7 cellular contexts compared by ENCODE assay signal in the genomic region with DNA sequence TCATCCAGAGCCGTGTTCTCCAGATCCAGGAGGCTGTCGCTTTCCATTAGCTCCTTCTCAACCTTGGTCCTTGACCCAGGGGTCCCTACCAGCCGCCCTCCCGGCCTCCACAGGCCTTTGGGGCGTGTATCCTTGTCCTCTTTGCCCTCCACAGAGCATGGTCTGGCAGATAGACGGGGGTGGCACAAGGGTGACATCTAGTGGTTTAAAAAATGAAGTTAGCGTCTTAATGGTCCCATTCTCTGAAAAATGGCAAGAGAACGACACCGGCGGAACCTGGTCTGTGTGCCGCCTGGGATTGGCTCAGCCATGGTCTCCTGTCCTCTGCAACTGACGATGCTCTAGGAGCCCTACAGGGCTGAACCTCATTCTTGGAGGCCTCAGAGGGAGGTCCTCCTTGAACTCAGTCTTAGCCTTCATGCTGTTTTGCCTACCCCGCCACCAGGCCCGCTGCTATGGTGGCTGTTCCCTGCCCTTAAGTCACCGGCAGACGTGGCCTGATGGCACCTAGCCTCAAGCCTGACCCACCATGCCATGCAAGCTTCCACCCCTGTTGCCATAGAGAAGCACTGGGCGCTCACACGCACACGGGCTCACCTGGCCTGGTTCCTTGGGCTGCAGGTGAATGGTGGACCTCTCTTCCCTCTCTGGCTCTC.
DNase-seq lines count a peak whose midpoint lies in the region; ATAC-seq, FAIRE-seq and TF ChIP-seq lines count a peak whose summit lies in the region.

No MANE protein-coding gene starts in this region.

- H3K56ac ChIP-seq in IMR-90 (ENCODE audit: extremely low read depth, insufficient read depth, low read length) (no peak overlapping the region), H1 (replicated peaks; ENCODE audit: insufficient read length, low read depth, low read length) (no peak overlapping the region)

- H2BK20ac ChIP-seq in IMR-90 (ENCODE audit: low read depth, low read length), result no peak overlapping the region
- no peak overlapping the region for H2BK20ac ChIP-seq in H1 (ENCODE audit: low read length)

- no peaks in the 10 kb centered on the region for H3K9me1 ChIP-seq in IMR-90 (ENCODE audit: insufficient read depth, low read length)

- TF ChIP-seq POLR2A in IMR-90 (IDR thresholded peaks at IDR 0.05; ENCODE audit: low read depth, low read length) (no peak), H1 (IDR thresholded peaks at IDR 0.05; ENCODE audit: control extremely low read depth in 1 of 2, low read depth in 2 of 2, low read length in 2 of 2) (no peak)

- H4K5ac ChIP-seq in IMR-90 (ENCODE audit: low read depth, low read length) (no peak overlapping the region), H1 (ENCODE audit: insufficient read length, low read depth, low read length) (no peak overlapping the region)

- H3K18ac ChIP-seq in IMR-90 (ENCODE audit: low read depth, low read length), result no peak overlapping the region
- H3K18ac ChIP-seq in H1 (ENCODE audit: extremely low read depth, low read length), result no peak overlapping the region

- H4K8ac ChIP-seq in IMR-90 (ENCODE audit: low read depth in 2 of 2, low read length in 2 of 2) (no peak overlapping the region), H1 (ENCODE audit: extremely low read depth, insufficient read depth, low read length) (peak overlapping the region; percentile 23; the same call in 1 of the 2 replicates)

- H2AK5ac ChIP-seq in IMR-90 (ENCODE audit: low read depth, low read length), result no peak overlapping the region
- H2AK5ac ChIP-seq in H1 (ENCODE audit: low read depth, low read length), result no peak overlapping the region

- H3K4ac ChIP-seq in IMR-90 (ENCODE audit: low read depth, low read length) (no peak overlapping the region), H1 (replicated peaks; ENCODE audit: insufficient read length, low read depth, low read length) (no peak overlapping the region)

- H2BK5ac ChIP-seq in IMR-90 (ENCODE audit: low read depth, low read length, poor library complexity, severe bottlenecking) (no peak overlapping the region), H1 (ENCODE audit: low read depth, low read length) (no peak overlapping the region)

- H2BK120ac ChIP-seq in IMR-90 (ENCODE audit: low read depth, low read length) (no peak overlapping the region), H1 (replicated peaks; ENCODE audit: low read depth, low read length) (no peak overlapping the region)

- H3K9me3 ChIP-seq in IMR-90 (ENCODE audit: control insufficient read depth, insufficient read depth, low read length), result no peaks in the 10 kb centered on the region
- H3K9me3 ChIP-seq in H1 (ENCODE audit: insufficient read depth in 2 of 2, low read depth in 1 of 2, low read length in 1 of 2), result no peaks in the 10 kb centered on the region

- CTCF ChIA-PET in IMR-90 (lab: Yijun Ruan, JAX) (no interaction called here), H1 (lab: Charles Lee; ENCODE audit: partially characterized antibody) (interaction anchor here (0.6 to 1.7 kb wide), 17 partner anchors 9 to 934 kb away, joined by 3 to 11 read pairs (median 3); no protein-coding TSS in a partner anchor)

- H3K79me1 ChIP-seq in IMR-90 (ENCODE audit: low read depth in 1 of 2, low read length in 2 of 2) (no peaks in the 10 kb centered on the region), H1 (ENCODE audit: low read depth, low read length) (no peaks in the 10 kb centered on the region)

- H3K9ac ChIP-seq in IMR-90 (ENCODE audit: low read depth, low read length), result no peak overlapping the region
- no peak overlapping the region for H3K9ac ChIP-seq in H1 (replicated peaks in 1 of 4; ENCODE audit: extremely low read depth in 1 of 4, low read depth in 3 of 4, low read length in 3 of 4)

- H3K4me2 ChIP-seq in IMR-90 (ENCODE audit: low read depth, low read length), result no peak overlapping the region
- no peak overlapping the region for H3K4me2 ChIP-seq in H1 (ENCODE audit: insufficient read depth in 1 of 2, low read depth in 2 of 2, low read length in 2 of 2)

- H3K36me3 ChIP-seq in IMR-90 (ENCODE audit: control insufficient read depth, insufficient read depth, low read length), result no peaks in the 10 kb centered on the region
- H3K36me3 ChIP-seq in H1 (ENCODE audit: control insufficient read depth in 2 of 4, insufficient read depth in 4 of 4, low read length in 3 of 4), result no peaks in the 10 kb centered on the region

- BruUV-seq in IMR-90 (replicated peaks; lab: Mats Ljungman, UMichigan), result no TSS peak

- H4K20me1 ChIP-seq in IMR-90 (ENCODE audit: insufficient read depth, low read length) (no peaks in the 10 kb centered on the region), H1 (replicated peaks in 1 of 2; ENCODE audit: control insufficient read depth in 1 of 2, insufficient read depth in 2 of 2, low read length in 2 of 2) (peaks cover 0 to 2% of the 10 kb centered on the region in 2 experiments)

- H3K4me1 ChIP-seq in IMR-90 (ENCODE audit: control insufficient read depth, insufficient read depth, low read length) (no peaks in the 10 kb centered on the region), H1 (replicated peaks in 1 of 4; ENCODE audit: control insufficient read depth in 3 of 4, insufficient read depth in 4 of 4, low read length in 3 of 4) (no peaks in the 10 kb centered on the region)

- 15% methylated on average over 6 of the region's 19 CpGs; no CpG with 5 or more reads in 1 of the 2 experiments for WGBS in IMR-90 (ENCODE audit: extremely low coverage in 2 of 2, insufficient read length in 1 of 2), 2 experiments
- WGBS in H1 (ENCODE audit: extremely low coverage in 1 of 2, insufficient coverage in 1 of 2, insufficient read length in 1 of 2, insufficient replicate concordance in 2 of 2, low coverage in 1 of 2, low lambda C conversion rate in 2 of 2, missing lambda C conversion rate in 1 of 2), 2 experiments, result 56% methylated on average over 19 of the region's 19 CpGs; no CpG with 5 or more reads in 1 of the 2 experiments

- no peaks in the 10 kb centered on the region for H3K23me2 ChIP-seq in H1 (ENCODE audit: low read depth, low read length)

- H2BK15ac ChIP-seq in IMR-90 (ENCODE audit: low read depth, low read length) (no peak overlapping the region), H1 (ENCODE audit: low read length) (no peak overlapping the region; the same call in 1 of the 2 replicates)

- in situ Hi-C loops in G401 (cut with HindIII; ENCODE audit: low sequenced_read_pairs) (no loop called here), IMR-90 (cut with MboI; ENCODE audit: low sequenced_read_pairs) (loop anchor here (25.0 kb wide), 1 partner anchor 748 kb away; a partner anchor contains a TSS)

- DNase-seq in G401 (ENCODE audit: low spot score) (peak; percentile 26), IMR-90 (peak; percentile 9), OCI-M1 (lab: John Stamatoyannopoulos, UW) (peak; percentile 50), H1 (ENCODE audit: low read depth in 1 of 2, low spot score in 2 of 2) (peak in 1 of 2 experiments; percentile 66), myocyte (ENCODE audit: low read depth) (peak; percentile 26), midbrain (lab: John Stamatoyannopoulos, UW) (no peak)

- intact Hi-C loops in IMR-90 (cut with micrococcal nuclease), result loop anchor here (1.0 kb wide), 1 partner anchor 192 kb away; no protein-coding TSS in a partner anchor

- H2AFZ ChIP-seq in IMR-90 (replicated peaks; ENCODE audit: low read length, poor library complexity) (no peak overlapping the region), H1 (ENCODE audit: low read length) (peak overlapping the region; percentile 16; the same call in 1 of the 2 replicates)

- H4K91ac ChIP-seq in IMR-90 (ENCODE audit: insufficient read depth, low read depth, low read length) (no peak overlapping the region), H1 (replicated peaks; ENCODE audit: insufficient read length, low read length) (no peak overlapping the region)

- no peak overlapping the region for H2AK9ac ChIP-seq in IMR-90 (replicated peaks; ENCODE audit: low read depth, low read length, poor library complexity)

- H3K4me3 ChIP-seq in IMR-90 (ENCODE audit: insufficient read depth, low read depth, low read length), result no peak overlapping the region
- no peak overlapping the region for H3K4me3 ChIP-seq in H1 (ENCODE audit: extremely low read depth in 1 of 4, insufficient read depth in 2 of 4, low read depth in 3 of 4, low read length in 4 of 4)

- no peak overlapping the region for H3K23ac ChIP-seq in IMR-90 (ENCODE audit: low read depth, low read length)
- H3K23ac ChIP-seq in H1 (ENCODE audit: insufficient read length), result no peak overlapping the region

- dilution Hi-C loops in IMR-90 (cut with HindIII; ENCODE audit: low sequenced_read_pairs, unreplicated experiment), result no loop called here

- TF ChIP-seq CTCF in IMR-90 (conservative IDR thresholded peaks at IDR 0.05; ENCODE audit: low read depth, low read length) (peak; percentile 48), H1 (IDR thresholded peaks at IDR 0.05; ENCODE audit: control extremely low read depth in 1 of 3, insufficient read depth in 1 of 3, low read depth in 1 of 3, low read length in 3 of 3) (peak; percentile 22 to 80 (median 72))

- TF ChIP-seq RAD21 in IMR-90 (IDR thresholded peaks at IDR 0.05; ENCODE audit: low read length), result peak; percentile 50
- peak; percentile 88 to 91 for TF ChIP-seq RAD21 in H1 (IDR thresholded peaks at IDR 0.05 in 1 of 2, conservative IDR thresholded peaks at IDR 0.05 in 1 of 2; ENCODE audit: low read depth in 2 of 2, low read length in 2 of 2)

- H3K14ac ChIP-seq in IMR-90 (replicated peaks; ENCODE audit: low read depth, low read length), result no peak overlapping the region
- no peak overlapping the region for H3K14ac ChIP-seq in H1 (ENCODE audit: insufficient read length)

- no peak overlapping the region for H3K27ac ChIP-seq in IMR-90 (ENCODE audit: insufficient read depth, low read length)
- no peak overlapping the region for H3K27ac ChIP-seq in H1 (ENCODE audit: low read depth, low read length)

- peak; percentile 83 for ATAC-seq in IMR-90 (ENCODE audit: low read depth)
- ATAC-seq in HG02610 (IDR thresholded peaks at IDR 0.05; ENCODE audit: unreplicated experiment), result no peak

- peak overlapping the region; percentile 80; the same call in 1 of the 2 replicates for H2BK12ac ChIP-seq in H1 (ENCODE audit: low read depth, low read length)

- H3K79me2 ChIP-seq in H1 (ENCODE audit: control insufficient read depth in 1 of 2, insufficient read depth in 2 of 2, low read length in 2 of 2), result no peaks in the 10 kb centered on the region

- POLR2A ChIA-PET in IMR-90 (lab: Charles Lee; ENCODE audit: unreplicated experiment) (interaction anchor here (0.6 kb wide), 1 partner anchor 1008 kb away, joined by 4 read pairs; no protein-coding TSS in a partner anchor), H1 (lab: Charles Lee; ENCODE audit: partially characterized antibody) (no interaction called here)

- peak; percentile 93 for FAIRE-seq in H1 (lab: Jason Lieb, UNC)

- H3K27me3 ChIP-seq in IMR-90 (ENCODE audit: control insufficient read depth, insufficient read depth, low read length), result no peaks in the 10 kb centered on the region; the same call in 1 of the 2 replicates
- peaks cover 0 to 2% (median 0%) of the 10 kb centered on the region in 4 experiments; a peak in 3 of 7 replicates for H3K27me3 ChIP-seq in H1 (replicated peaks in 1 of 4; ENCODE audit: control insufficient read depth in 3 of 4, extremely low read depth in 1 of 4, insufficient read depth in 3 of 4, low read length in 3 of 4)

- TF ChIP-seq EP300 in H1 (IDR thresholded peaks at IDR 0.05; ENCODE audit: borderline replicate concordance in 1 of 2, low read depth in 2 of 2, low read length in 2 of 2), result no peak

TF ChIP-seq in IMR-90, 13 proteins besides CTCF, POLR2A, EP300 and RAD21 (continues in another document):
- TF ChIP-seq BHLHE40 (IDR thresholded peaks at IDR 0.05; ENCODE audit: low read depth, low read length), result no peak
